11 cellular contexts compared by ENCODE assay signal in the genomic region with DNA sequence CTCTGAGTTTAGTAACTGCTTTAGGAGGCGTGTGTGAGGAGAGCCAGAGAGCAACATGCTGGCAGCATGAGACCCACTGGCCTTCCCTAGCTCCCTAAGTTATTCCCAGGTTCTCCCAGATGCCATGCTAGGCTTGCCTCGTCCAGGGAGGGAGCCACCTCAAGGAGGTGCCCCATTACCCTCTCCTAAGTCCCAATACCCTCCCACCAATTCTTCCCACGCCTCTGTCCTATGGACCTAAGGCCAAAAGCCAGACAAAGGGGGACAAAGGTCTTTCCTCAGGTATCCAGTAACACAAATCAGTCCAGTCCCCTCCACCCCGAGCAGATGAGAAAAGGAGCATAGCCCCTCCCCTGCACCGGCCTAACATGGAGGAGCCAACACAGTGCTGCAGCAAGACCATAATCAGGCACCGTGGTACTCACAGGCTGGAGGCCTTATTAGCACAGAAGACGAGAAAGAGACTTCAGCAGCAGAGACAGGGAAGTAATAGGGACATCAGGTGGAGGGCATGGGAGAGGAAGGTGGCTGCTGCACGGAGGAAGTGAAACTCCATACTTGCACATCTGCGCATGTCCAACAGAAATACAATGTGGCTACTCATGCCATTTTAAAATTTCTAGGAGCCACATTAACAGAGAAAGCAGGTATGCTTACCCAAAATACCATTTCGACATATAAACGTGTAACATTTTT. TPM values are rescaled to one million over a fixed set of nuclear protein-coding genes. Genes with fewer than 3 reads are reported as not detected.
DNase-seq lines count a peak whose midpoint lies in the region; ATAC-seq, FAIRE-seq and TF ChIP-seq lines count a peak whose summit lies in the region.
"Had no signal": no experiment of that assay in that cellular context is flagged by ENCODE, and none has a peak within 500 bp of the region (broad histone marks: within the 10 kb centered on the region; RNA-seq: fewer than 3 reads in every experiment).

No MANE protein-coding gene starts in this region.

- H2BK12ac ChIP-seq in mesenchymal stem cell (ENCODE audit: low read length in 2 of 2), result no peak overlapping the region

- in situ Hi-C loops in K562 (cut with MboI), result no loop called here

- CTCF ChIA-PET in K562 (lab: Yijun Ruan, JAX; ENCODE audit: low intra/inter-chr PET ratio), result interaction anchor here (0.6 kb wide), 1 partner anchor 9 kb away, joined by 3 read pairs; no protein-coding TSS in a partner anchor

- no peak for ATAC-seq in left ventricle myocardium superior
- ATAC-seq in K562, result peak; percentile 19

- H4K91ac ChIP-seq in mesenchymal stem cell (ENCODE audit: low read length), result no peak overlapping the region

- no peak overlapping the region for H2AFZ ChIP-seq in K562 (ENCODE audit: low read depth, low read length)
- no peak overlapping the region for H2AFZ ChIP-seq in mesenchymal stem cell (ENCODE audit: low read depth, low read length)

- H3K18ac ChIP-seq in mesenchymal stem cell (ENCODE audit: low read depth in 1 of 2, low read length in 2 of 2), result no peak overlapping the region

- no peak for TF ChIP-seq EP300 in K562 (IDR thresholded peaks at IDR 0.05; ENCODE audit: low read length)

- H3K4me3 ChIP-seq in cardiac muscle cell (no peak overlapping the region), HL-60 (replicated peaks; ENCODE audit: insufficient read depth, low read length) (no peak overlapping the region), K562 (no peak overlapping the region), mesenchymal stem cell (ENCODE audit: insufficient read depth in 1 of 2, low read depth in 1 of 2, low read length in 2 of 2) (no peak overlapping the region), lower leg skin (ENCODE audit: low read depth, poor library complexity, severe bottlenecking) (no peak overlapping the region)
- H3K4me3 ChIP-seq: upper lobe of left lung had no signal

- H3K14ac ChIP-seq in mesenchymal stem cell (ENCODE audit: low read length in 2 of 2), result no peak overlapping the region

- H3K4me2 ChIP-seq in K562 (ENCODE audit: insufficient read depth, low read length) (no peak overlapping the region), mesenchymal stem cell (ENCODE audit: low read length, poor library complexity, severe bottlenecking) (no peak overlapping the region)

- DNase-seq in cardiac muscle cell (ENCODE audit: low read depth in 1 of 2, low spot score in 1 of 2) (no peak), left ventricle myocardium superior (no peak), HL-60 (ENCODE audit: low read depth in 1 of 2, low spot score in 1 of 2) (peak; percentile 37 to 73), K562 (ENCODE audit: extremely low read depth in 1 of 4, low spot score in 3 of 4) (no peak), mesenchymal stem cell (no peak), NCI-H2029 (lab: John Stamatoyannopoulos, UW) (no peak), lower leg skin (ENCODE audit: low spot score in 2 of 2) (no peak), Kasumi-1 (lab: John Stamatoyannopoulos, UW) (no peak)
- DNase-seq: AML-193, NCI-H2171, upper lobe of left lung had no signal

- no peak overlapping the region for H2BK5ac ChIP-seq in mesenchymal stem cell (ENCODE audit: low read depth, low read length, poor library complexity, severe bottlenecking)

- H3K9ac ChIP-seq in K562 (ENCODE audit: insufficient read depth in 1 of 2, low read depth in 2 of 2, low read length in 2 of 2) (peak overlapping the region in 1 of 2 experiments; percentile 5; a peak in 1 of 4 replicates), mesenchymal stem cell (ENCODE audit: low read length) (no peak overlapping the region)

- H3K27ac ChIP-seq in cardiac muscle cell (peak overlapping the region; percentile 24), HL-60 (replicated peaks) (no peak overlapping the region), K562 (ENCODE audit: extremely low read depth, low read depth, low read length) (no peak overlapping the region), mesenchymal stem cell (ENCODE audit: low read length, poor library complexity, severe bottlenecking) (no peak overlapping the region)

- no peak overlapping the region for H4K8ac ChIP-seq in mesenchymal stem cell (ENCODE audit: low read length)

- FAIRE-seq in K562 (lab: Jason Lieb, UNC), result no peak

- BruUV-seq in K562 (replicated peaks; lab: Mats Ljungman, UMichigan), result no TSS peak

- POLR2A ChIA-PET in K562 (lab: Yijun Ruan, JAX), result no interaction called here

- no peak overlapping the region for H2BK15ac ChIP-seq in mesenchymal stem cell (ENCODE audit: low read depth, poor library complexity, severe bottlenecking)

- H3K4me1 ChIP-seq in cardiac muscle cell (ENCODE audit: low read depth) (peaks cover 71% of the 10 kb centered on the region), K562 (replicated peaks in 1 of 2; ENCODE audit: control insufficient read depth in 2 of 2, insufficient read depth in 2 of 2, low read length in 2 of 2) (peaks cover 12 to 47% of the 10 kb centered on the region in 2 experiments), mesenchymal stem cell (ENCODE audit: control insufficient read depth, insufficient read depth, low read depth, low read length) (peaks cover 46% of the 10 kb centered on the region)

- TF ChIP-seq POLR2A in K562 (conservative IDR thresholded peaks at IDR 0.05) (no peak), lower leg skin (IDR thresholded peaks at IDR 0.05) (no peak)

- H2AK5ac ChIP-seq in mesenchymal stem cell (ENCODE audit: low read length, severe bottlenecking), result no peak overlapping the region

- no peak for TF ChIP-seq RAD21 in K562 (CRISPR knock-in tag; conservative IDR thresholded peaks at IDR 0.05 in 1 of 2, IDR thresholded peaks at IDR 0.05 in 1 of 2)

- H3K36me3 ChIP-seq in cardiac muscle cell, result no peaks in the 10 kb centered on the region
- peaks cover 17% of the 10 kb centered on the region; the same call in 2 of the 3 replicates for H3K36me3 ChIP-seq in K562 (ENCODE audit: control insufficient read depth, insufficient read depth, low read length)
- H3K36me3 ChIP-seq in mesenchymal stem cell (ENCODE audit: control insufficient read depth in 1 of 2, insufficient read depth in 2 of 2, low read depth in 1 of 2, low read length in 2 of 2), result peaks cover 0 to 5% of the 10 kb centered on the region in 2 experiments
- H3K36me3 ChIP-seq: upper lobe of left lung had no signal

- TF ChIP-seq CTCF in cardiac muscle cell (IDR thresholded peaks at IDR 0.05; ENCODE audit: low read depth, low read length), result no peak
- no peak for TF ChIP-seq CTCF in HL-60 (IDR thresholded peaks at IDR 0.05; ENCODE audit: insufficient read depth, low read length)
- TF ChIP-seq CTCF in K562 (IDR thresholded peaks at IDR 0.05 in 2 of 3, conservative IDR thresholded peaks at IDR 0.05 in 1 of 3; ENCODE audit: insufficient read depth in 2 of 3, low read depth in 1 of 3, low read length in 3 of 3), result no peak
- TF ChIP-seq CTCF in lower leg skin (IDR thresholded peaks at IDR 0.05), result no peak

- H4K20me1 ChIP-seq in K562 (replicated peaks; ENCODE audit: control insufficient read depth, insufficient read depth, low read length), result peaks cover 90% of the 10 kb centered on the region

- H3K4ac ChIP-seq in mesenchymal stem cell (ENCODE audit: low read depth in 1 of 2, low read length in 2 of 2), result no peak overlapping the region

- no peak overlapping the region for H2BK120ac ChIP-seq in mesenchymal stem cell (ENCODE audit: low read depth, low read length)

- peaks cover 99% of the 10 kb centered on the region for H3K79me2 ChIP-seq in K562 (ENCODE audit: control insufficient read depth, insufficient read depth, low read length)

- peaks cover 18% of the 10 kb centered on the region for H3K9me1 ChIP-seq in K562 (ENCODE audit: control insufficient read depth, insufficient read depth, low read length)

- 69% methylated on average over 11 of the region's 11 CpGs for WGBS in K562 (ENCODE audit: insufficient coverage, low coverage, missing lambda C conversion rate)
- 94% methylated on average over 11 of the region's 11 CpGs for WGBS in mesenchymal stem cell
- 72 to 78% methylated on average over 11 of the region's 11 CpGs for WGBS in lower leg skin, 2 donors

- H3K79me1 ChIP-seq in mesenchymal stem cell (replicated peaks; ENCODE audit: low read length, poor library complexity, severe bottlenecking), result no peaks in the 10 kb centered on the region

- H3K23ac ChIP-seq in mesenchymal stem cell (ENCODE audit: low read length in 2 of 2), result no peak overlapping the region

- no peaks in the 10 kb centered on the region for H3K27me3 ChIP-seq in cardiac muscle cell
- H3K27me3 ChIP-seq in HL-60 (ENCODE audit: insufficient read depth, poor library complexity, severe bottlenecking), result no peaks in the 10 kb centered on the region
- no peaks in the 10 kb centered on the region for H3K27me3 ChIP-seq in K562 (ENCODE audit: control insufficient read depth in 2 of 2, insufficient read depth in 2 of 2, low read length in 2 of 2)
- no peaks in the 10 kb centered on the region for H3K27me3 ChIP-seq in mesenchymal stem cell (ENCODE audit: control insufficient read depth in 1 of 2, insufficient read depth in 1 of 2, low read length in 2 of 2)
- H3K27me3 ChIP-seq: upper lobe of left lung had no signal

- intact Hi-C loops in left ventricle myocardium superior (cut with micrococcal nuclease) (no loop called here), K562 (cut with micrococcal nuclease) (no loop called here), lower leg skin (cut with DNase I; ENCODE audit: low total_unique reads) (no loop called here)

- H3K9me3 ChIP-seq in cardiac muscle cell (ENCODE audit: low read depth) (no peaks in the 10 kb centered on the region), K562 (replicated peaks; ENCODE audit: control insufficient read depth, insufficient read depth, low read depth, low read length) (no peaks in the 10 kb centered on the region), mesenchymal stem cell (ENCODE audit: control insufficient read depth, low read length) (no peaks in the 10 kb centered on the region)
- H3K9me3 ChIP-seq: upper lobe of left lung had no signal

RNA-seq across cellular contexts. Expression of gene BRD4, which starts 46.3 kb away (rescaled TPM):
- total RNA-seq in cardiac muscle cell, result 25.9 and 42.5 TPM in 2 replicates
- 86.1 and 109 TPM in 2 replicates for polyA plus RNA-seq in cardiac muscle cell
- total RNA-seq in left ventricle myocardium superior, result 67.4 TPM
- total RNA-seq in K562 (2011; cell fraction: chromatin; rRNA removed; ENCODE audit: low replicate concordance), result 157 and 305 TPM in 2 replicates
- 129 and 134 TPM in 2 replicates for total RNA-seq in K562 (2011; cell fraction: nucleolus; rRNA removed)
- total RNA-seq in K562 (2011; cell fraction: nucleoplasm; rRNA removed), result 133 and 164 TPM in 2 replicates
- total RNA-seq in K562 (2014; rRNA removed), result 15.6 and 24.0 TPM in 2 replicates
- total RNA-seq in K562 (2014; rRNA removed; fragmentation: Illumina TruSeq; extraction: Trizol), result 11.3 and 13.0 TPM in 2 replicates
- 16.1 and 18.2 TPM in 2 replicates for total RNA-seq in K562 (2015; rRNA removed; fragmentation: Illumina TruSeq; extraction: Trizol)
- 93.7 and 105 TPM in 2 replicates for total RNA-seq in K562 (2021)
- 8.9 and 11.0 TPM in 2 replicates for polyA plus RNA-seq in K562 (2011; rRNA removed)
- 5.8 and 8.4 TPM in 2 replicates for polyA plus RNA-seq in K562 (2011; cell fraction: cytosol; rRNA removed)
- 36.9 and 48.9 TPM in 2 replicates for polyA plus RNA-seq in K562 (2011; cell fraction: nucleus; rRNA removed)
- 61.3 and 74.1 TPM in 2 replicates for polyA plus RNA-seq in K562 (2012)
- 35.3 and 43.4 TPM in 2 replicates for polyA plus RNA-seq in K562 (2014; fragmentation: Illumina TruSeq; extraction: Trizol)
- 1 to 10 TPM; 1.8 to 5.4 TPM for polyA plus RNA-seq in K562 (2014; fragmentation: Nextera tagmentation; extraction: Ambion mirVana)
- 23.3 and 24.3 TPM in 2 replicates for polyA plus RNA-seq in K562 (2014; rRNA removed)
- polyA minus RNA-seq in K562 (2011; rRNA and poly(A)+ RNA removed), result 14.6 and 17.9 TPM in 2 replicates
- polyA minus RNA-seq in K562 (2011; cell fraction: cytosol; rRNA and poly(A)+ RNA removed), result 36.5 and 50.1 TPM in 2 replicates
- 35.0 and 50.0 TPM in 2 replicates for polyA minus RNA-seq in K562 (2011; cell fraction: nucleus; rRNA and poly(A)+ RNA removed)
- polyA plus RNA-seq in mesenchymal stem cell (2013, experiment 1 of 2), result 59.9 TPM
- polyA plus RNA-seq in mesenchymal stem cell (2013, experiment 2 of 2), result 57.1 TPM
- 10 to 100 TPM; 34.8 to 78.6 (median 49.2) TPM for total RNA-seq in lower leg skin

RNA-seq across cellular contexts. Expression of gene EPHX3, which starts 53.8 kb away (rescaled TPM):
- total RNA-seq in cardiac muscle cell, result 0.70 and 1.9 TPM in 2 replicates
- polyA plus RNA-seq in cardiac muscle cell, result 4.0 and 4.6 TPM in 2 replicates
- total RNA-seq in left ventricle myocardium superior, result not detected
- 0.39 and 1.6 TPM in 2 replicates for total RNA-seq in K562 (2011; cell fraction: chromatin; rRNA removed; ENCODE audit: low replicate concordance)
- 0.79 and 0.83 TPM in 2 replicates for total RNA-seq in K562 (2011; cell fraction: nucleolus; rRNA removed)
- 0.69 and 0.88 TPM in 2 replicates for total RNA-seq in K562 (2011; cell fraction: nucleoplasm; rRNA removed)
- total RNA-seq in K562 (2014; rRNA removed), result not detected in 2 replicates
- not detected in 2 replicates for total RNA-seq in K562 (2014; rRNA removed; fragmentation: Illumina TruSeq; extraction: Trizol)
- total RNA-seq in K562 (2015; rRNA removed; fragmentation: Illumina TruSeq; extraction: Trizol), result not detected in 2 replicates
- 0.20 TPM in 1 of 2 replicates, not detected in the other for total RNA-seq in K562 (2021)
- polyA plus RNA-seq in K562 (2011; rRNA removed), result 0.07 TPM in 1 of 2 replicates, not detected in the other
- 0.06 and 0.12 TPM in 2 replicates for polyA plus RNA-seq in K562 (2011; cell fraction: cytosol; rRNA removed)
- polyA plus RNA-seq in K562 (2011; cell fraction: nucleus; rRNA removed), result 0.21 and 0.50 TPM in 2 replicates
- polyA plus RNA-seq in K562 (2012), result not detected in 2 replicates
- polyA plus RNA-seq in K562 (2014; fragmentation: Illumina TruSeq; extraction: Trizol), result not detected in 2 replicates
- not detected for polyA plus RNA-seq in K562 (2014; fragmentation: Nextera tagmentation; extraction: Ambion mirVana)
- not detected in 2 replicates for polyA plus RNA-seq in K562 (2014; rRNA removed)
- polyA minus RNA-seq in K562 (2011; rRNA and poly(A)+ RNA removed), result not detected in 2 replicates
- not detected in 2 replicates for polyA minus RNA-seq in K562 (2011; cell fraction: cytosol; rRNA and poly(A)+ RNA removed)
- polyA minus RNA-seq in K562 (2011; cell fraction: nucleus; rRNA and poly(A)+ RNA removed), result not detected in 2 replicates
- polyA plus RNA-seq in mesenchymal stem cell (2013, experiment 1 of 2), result 0.01 TPM
- not detected for polyA plus RNA-seq in mesenchymal stem cell (2013, experiment 2 of 2)
- 100 to 1,000 TPM in 1 of 4 donors, 10 to 100 TPM in 3; 74.6 to 138 (median 88.9) TPM for total RNA-seq in lower leg skin

Comparison
In these comparisons a context has a peak if more than half of its experiments do, and no peak if none do; other contexts are left out.
1. DNase-seq: peak in HL-60 (2 of 2); none in cardiac muscle cell (0 of 2), left ventricle myocardium superior (single experiment), K562 (0 of 4), mesenchymal stem cell (single experiment), NCI-H2029 (single experiment), lower leg skin (0 of 2) and Kasumi-1 (0 of 2).
2. RNA of gene EPHX3, which starts 53.8 kb away (total RNA-seq): 74.6 to 138 TPM in lower leg skin; 0.70 to 1.9 TPM in cardiac muscle cell, 0.20 to 1.6 TPM in K562 and not detected in left ventricle myocardium superior (single experiment); every median in the first group is over 10 times any median in the second.